17 cellular contexts compared by ENCODE assay signal in the genomic region with DNA sequence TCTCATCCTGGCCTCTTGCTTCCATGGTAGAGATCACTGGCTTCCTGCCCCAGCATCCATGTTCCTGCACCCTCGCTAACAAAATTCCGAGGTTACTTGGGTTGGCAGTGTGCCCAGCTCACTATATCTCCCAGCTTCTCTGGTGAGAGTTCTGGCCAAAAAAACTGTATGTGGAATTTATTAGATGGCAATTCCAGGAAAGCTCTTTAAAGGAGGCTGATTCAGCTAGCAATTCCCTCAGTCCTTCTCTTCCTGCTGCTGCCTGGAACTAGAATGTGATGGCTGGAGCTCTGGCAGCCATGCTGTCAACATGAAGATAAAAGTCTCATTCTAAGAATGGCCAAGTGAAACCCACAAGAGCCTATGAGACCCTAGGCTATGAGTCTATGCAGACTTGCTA.
DNase-seq lines count a peak whose midpoint lies in the region; ATAC-seq and TF ChIP-seq lines count a peak whose summit lies in the region.
"Had no signal": no experiment of that assay in that cellular context is flagged by ENCODE, and none has a peak within 500 bp of the region (broad histone marks: within the 10 kb centered on the region; RNA-seq: fewer than 3 reads in every experiment).

No MANE protein-coding gene starts in this region.

- peak overlapping the region; percentile 74 for H3K27ac Mint-ChIP-seq in activated T-helper 1 cell treated with anti-CD3 and anti-CD28 coated beads, Interleukin-12 subunit alpha, Interleukin-12 subunit beta, Interleukin-2, Interleukin-4 antibody, amounts not matched to agents 30 ng/mL and 10 ng/mL and 1 ng/mL, durations not matched to agents 14 hours and 24 hours and 36 hours

- ATAC-seq in HG02642 (IDR thresholded peaks at IDR 0.05; ENCODE audit: poor library complexity, unreplicated experiment) = no peak
- ATAC-seq: gastroesophageal sphincter had no signal

- H4K20me1 ChIP-seq in BLaER1 = peaks cover 76% of the 10 kb centered on the region; the same call in 1 of the 2 replicates

- H3K4me3 ChIP-seq in BLaER1 (no peak overlapping the region), GM12875 (ENCODE audit: low read depth, low read length) (peak overlapping the region; percentile 10)
- H3K4me3 ChIP-seq: ascending aorta, gastroesophageal sphincter had no signal

- peaks cover 49% of the 10 kb centered on the region for H3K36me3 ChIP-seq in BLaER1

- H3K9ac ChIP-seq in BLaER1 = peak overlapping the region; percentile 77; the same call in 1 of the 2 replicates

- H3K9me3 ChIP-seq in BLaER1 = peaks cover 6% of the 10 kb centered on the region

- no peaks in the 10 kb centered on the region for H3K27me3 Mint-ChIP-seq in activated T-helper 1 cell treated with anti-CD3 and anti-CD28 coated beads, Interleukin-12 subunit alpha, Interleukin-12 subunit beta, Interleukin-2, Interleukin-4 antibody, amounts not matched to agents 30 ng/mL and 10 ng/mL and 1 ng/mL, durations not matched to agents 14 hours and 24 hours and 36 hours (ENCODE audit: insufficient read depth)

- peaks cover 77% of the 10 kb centered on the region for H3K36me3 Mint-ChIP-seq in activated T-helper 1 cell treated with anti-CD3 and anti-CD28 coated beads, Interleukin-12 subunit alpha, Interleukin-12 subunit beta, Interleukin-2, Interleukin-4 antibody, amounts not matched to agents 30 ng/mL and 10 ng/mL and 1 ng/mL, durations not matched to agents 14 hours and 24 hours and 36 hours (ENCODE audit: low read depth)

- intact Hi-C loops in activated T-helper 1 cell treated with anti-CD3 and anti-CD28 coated beads, Interleukin-12 subunit alpha, Interleukin-12 subunit beta, Interleukin-2, Interleukin-4 antibody, amounts not matched to agents 30 ng/mL and 10 ng/mL and 1 ng/mL, durations not matched to agents 14 hours and 24 hours and 36 hours (cut with micrococcal nuclease) = no loop called here

- no peak for TF ChIP-seq CTCF in GM12875 (IDR thresholded peaks at IDR 0.05; ENCODE audit: borderline replicate concordance, insufficient read depth, low read depth, low read length)

- H3K27ac ChIP-seq in BLaER1 = peak overlapping the region; percentile 90
- H3K27ac ChIP-seq: ascending aorta, gastroesophageal sphincter had no signal

- H3K9me3 Mint-ChIP-seq in activated T-helper 1 cell treated with anti-CD3 and anti-CD28 coated beads, Interleukin-12 subunit alpha, Interleukin-12 subunit beta, Interleukin-2, Interleukin-4 antibody, amounts not matched to agents 30 ng/mL and 10 ng/mL and 1 ng/mL, durations not matched to agents 14 hours and 24 hours and 36 hours = peaks cover 5% of the 10 kb centered on the region

- no peaks in the 10 kb centered on the region for H3K27me3 ChIP-seq in BLaER1
- H3K27me3 ChIP-seq: ascending aorta, gastroesophageal sphincter had no signal

- peak overlapping the region; percentile 3 for H3K4me3 Mint-ChIP-seq in activated T-helper 1 cell treated with anti-CD3 and anti-CD28 coated beads, Interleukin-12 subunit alpha, Interleukin-12 subunit beta, Interleukin-2, Interleukin-4 antibody, amounts not matched to agents 30 ng/mL and 10 ng/mL and 1 ng/mL, durations not matched to agents 14 hours and 24 hours and 36 hours

- peaks cover 68% of the 10 kb centered on the region for H3K4me1 Mint-ChIP-seq in activated T-helper 1 cell treated with anti-CD3 and anti-CD28 coated beads, Interleukin-12 subunit alpha, Interleukin-12 subunit beta, Interleukin-2, Interleukin-4 antibody, amounts not matched to agents 30 ng/mL and 10 ng/mL and 1 ng/mL, durations not matched to agents 14 hours and 24 hours and 36 hours (ENCODE audit: low read depth)

- peak overlapping the region; percentile 94 for H3K4me2 ChIP-seq in BLaER1

- H3K4me1 ChIP-seq in BLaER1 = peaks cover 98% of the 10 kb centered on the region
- H3K4me1 ChIP-seq: ascending aorta had no signal

- no peak for DNase-seq in activated T-helper 1 cell treated with anti-CD3 and anti-CD28 coated beads, Interleukin-12 subunit alpha, Interleukin-12 subunit beta, Interleukin-2, Interleukin-4 antibody, amounts not matched to agents 30 ng/mL and 10 ng/mL and 1 ng/mL, durations not matched to agents 14 hours and 24 hours and 36 hours (ENCODE audit: low spot score)
- DNase-seq in glomerular visceral epithelial cell (ENCODE audit: extremely low spot score) = peak; percentile 66
- no peak for DNase-seq in NCI-H2171 (lab: John Stamatoyannopoulos, UW)
- no peak for DNase-seq in NK-92 treated with Interleukin-12 subunit alpha and Interleukin-12 subunit beta, amount 100 ng/mL, for 24 hours (lab: John Stamatoyannopoulos, UW)
- no peak for DNase-seq in KG1 (lab: John Stamatoyannopoulos, UW)
- DNase-seq: activated CD8-positive, alpha-beta memory T cell treated with anti-CD3 and anti-CD28 coated beads for 24 hours; islet precursor cell; NCI-H1436 treated with DMSO at 0.1 percent for 48 hours; NCI-H510A treated with DMSO at 0.1 percent for 48 hours; retina; stimulated activated CD4-positive, alpha-beta T cell treated with anti-CD3 and anti-CD28 coated beads, Interleukin-4, amount 100 ng/mL, for 24 hours; stimulated activated naive CD4-positive, alpha-beta T cell treated with Interleukin-2 at 50 U/mL for 16 hours had no signal
